11 cellular contexts compared by ENCODE assay signal in the genomic region with DNA sequence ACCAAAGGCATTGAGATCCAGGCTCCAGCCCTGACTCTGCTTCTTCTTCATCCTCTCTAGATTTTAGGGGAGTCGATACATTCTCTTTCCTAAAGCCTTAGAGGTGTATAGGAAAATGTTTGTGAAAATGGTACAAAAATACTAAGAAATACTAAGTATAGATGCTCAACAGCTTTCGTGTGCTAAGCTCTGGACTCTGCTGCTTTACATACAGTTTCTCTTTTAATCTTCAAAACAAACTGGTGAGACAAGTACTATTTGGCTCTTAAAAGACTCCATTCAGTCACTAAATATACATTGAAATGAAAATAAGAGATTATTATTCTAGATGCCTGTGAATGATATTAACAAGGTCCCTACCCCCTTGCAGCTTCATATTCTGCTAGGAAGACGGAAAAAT.
"Had no signal": no experiment of that assay in that cellular context is flagged by ENCODE, and none has a peak within 500 bp of the region (broad histone marks: within the 10 kb centered on the region; RNA-seq: fewer than 3 reads in every experiment).

No MANE protein-coding gene starts in this region.

- H3K9ac ChIP-seq: GM23248, KMS-11 had no signal

- ATAC-seq: HCT116, HepG2 had no signal

- DNase-seq: GM23248, GOT3, H7, HFFc6, Karpas-422, KBM-7 had no signal

- H3K4me3 ChIP-seq: GM23248, HAP-1 had no signal

- H3K36me3 ChIP-seq: HAP-1 had no signal

- H3K4me1 ChIP-seq: HAP-1 had no signal

- H2AFZ ChIP-seq: GM23248 had no signal

- H3K9me3 ChIP-seq: HAP-1 had no signal

- H3K27ac ChIP-seq: GM23248, HL-60, KMS-11 had no signal

- H3K4me2 ChIP-seq: KMS-11 had no signal
